11 cellular contexts compared by ENCODE assay signal in the genomic region with DNA sequence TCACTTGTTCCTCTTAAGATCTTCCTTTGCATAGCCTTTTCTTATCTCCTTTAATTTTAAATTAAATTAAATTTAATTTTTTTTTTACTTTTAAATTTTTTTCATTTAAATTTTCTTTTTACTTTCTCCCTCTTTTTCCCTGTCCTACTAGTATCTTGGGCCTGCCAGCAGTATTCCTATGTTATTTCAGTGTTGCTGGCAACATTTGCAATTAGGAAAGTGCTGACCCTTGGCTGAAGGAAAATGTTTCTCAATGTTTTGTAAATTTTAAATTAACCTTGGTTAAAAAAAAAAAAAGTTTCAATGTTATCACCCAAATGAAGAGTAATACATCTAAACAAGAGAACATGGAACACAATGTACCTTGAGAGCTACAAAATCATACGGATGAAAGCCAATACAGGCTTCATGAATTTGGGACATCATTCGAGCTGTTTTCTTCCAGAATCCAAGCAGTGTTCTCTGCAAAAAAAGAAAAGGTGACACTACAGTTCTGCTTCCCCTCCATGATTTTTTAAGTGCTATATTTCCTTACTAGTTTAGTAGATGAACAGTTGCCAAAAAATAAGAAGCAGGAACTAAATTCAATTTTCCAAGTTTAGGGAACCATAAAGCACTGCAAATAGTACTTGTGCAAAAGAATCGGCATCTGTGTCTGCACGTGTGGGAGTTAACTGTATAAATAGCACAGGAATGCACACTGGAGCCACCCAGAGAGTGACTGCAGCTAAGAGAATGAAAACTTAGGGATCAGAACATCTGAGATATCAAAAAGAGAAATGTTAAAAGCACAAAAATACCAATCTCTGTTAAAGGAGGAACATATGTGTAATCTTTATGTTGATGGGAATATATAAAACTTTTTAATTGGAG. TPM values are rescaled to one million over a fixed set of nuclear protein-coding genes. Genes with fewer than 3 reads are reported as not detected.
A peak's percentile ranks its signal among the peaks of the same experiment; 100 is the strongest.
DNase-seq lines count a peak whose midpoint lies in the region.
"Had no signal": no experiment of that assay in that cellular context is flagged by ENCODE, and none has a peak within 500 bp of the region (broad histone marks: within the 10 kb centered on the region; RNA-seq: fewer than 3 reads in every experiment).

No MANE protein-coding gene starts in this region.

- WGBS in GM23248 (ENCODE audit: low coverage in 1 of 2, low lambda C conversion rate in 2 of 2, missing lambda C conversion rate in 2 of 2), 2 experiments = 13 to 15% methylated on average over 4 of the region's 4 CpGs

- H3F3A ChIP-seq in GM23248 (ENCODE audit: insufficient read depth) = peaks cover 10% of the 10 kb centered on the region; the same call in 1 of the 2 replicates

- H3K9me3 ChIP-seq in GM23248 (ENCODE audit: low read depth) = no peaks in the 10 kb centered on the region

- H4K20me1 ChIP-seq in GM23248 (ENCODE audit: insufficient read depth) = no peaks in the 10 kb centered on the region

- DNase-seq in GM23248 = peak; percentile 63
- DNase-seq in dedifferentiated amniotic fluid mesenchymal stem cell (ENCODE audit: extremely low spot score) = peak; percentile 31
- peak; percentile 38 for DNase-seq in iris pigment epithelial cell (ENCODE audit: low read depth)
- peak; percentile 15 for DNase-seq in skeletal muscle cell (ENCODE audit: low read depth)
- no peak for DNase-seq in NCI-H2081 treated with DMSO at 0.1 percent for 48 hours (lab: John Stamatoyannopoulos, UW)
- no peak for DNase-seq in MV-4-11 (lab: John Stamatoyannopoulos, UW)
- no peak for DNase-seq in stimulated activated CD4-positive, alpha-beta T cell treated with anti-CD3 and anti-CD28 coated beads, Interleukin-12 subunit alpha, Interleukin-12 subunit beta, amount 100 ng/mL, for 4 hours
- no peak for DNase-seq in activated gamma-delta T cell treated with Interleukin-2 at 50 U/mL for 16 hours
- DNase-seq: H9; PC-9; stimulated activated CD4-positive, alpha-beta T cell treated with anti-CD3 and anti-CD28 coated beads, Interleukin-2, amount 100 ng/mL, for 24 hours had no signal

- in situ Hi-C loops in GM23248 (cut with MboI) = no loop called here

- H3K9me2 ChIP-seq in GM23248 (ENCODE audit: insufficient read depth) = no peaks in the 10 kb centered on the region

- H3K9ac ChIP-seq in GM23248 = 0 out of 2 replicates have a peak overlapping the region, but pooled peaks have one; percentile 16

- no peaks in the 10 kb centered on the region for H3K36me3 ChIP-seq in GM23248 (ENCODE audit: low read depth)

- peak overlapping the region; percentile 23 for H3K4me2 ChIP-seq in GM23248 (ENCODE audit: unreplicated experiment)
- H3K4me2 ChIP-seq: PC-9 had no signal

- no peaks in the 10 kb centered on the region for H3K79me2 ChIP-seq in GM23248 (ENCODE audit: insufficient read depth)

- H3K4me1 ChIP-seq in GM23248 (ENCODE audit: insufficient read depth) = peaks cover 10% of the 10 kb centered on the region

- no peak overlapping the region for H3K27ac ChIP-seq in GM23248
- H3K27ac ChIP-seq: PC-9 had no signal

- H2AFZ ChIP-seq in GM23248 = peak overlapping the region; percentile 60
- H2AFZ ChIP-seq: PC-9 had no signal

- no peaks in the 10 kb centered on the region for H3K27me3 ChIP-seq in GM23248 (replicated peaks; ENCODE audit: insufficient read depth)

- H3K4me3 ChIP-seq in GM23248 (peak overlapping the region; percentile 5; the same call in 1 of the 2 replicates), skeletal muscle cell (ENCODE audit: low read depth, low read length) (no peak overlapping the region)
- H3K4me3 ChIP-seq: PC-9 had no signal

RNA-seq across cellular contexts. Expression of a gene that starts 55.8 kb away (rescaled TPM):
- total RNA-seq in GM23248 (2014; rRNA removed; shearing (Covaris generic)) = 5.4 and 8.1 TPM in 2 replicates
- 3.4 and 3.8 TPM in 2 replicates for polyA plus RNA-seq in GM23248 (2016; fragmentation: Nextera tagmentation; extraction: Ambion mirVana)
- total RNA-seq: PC-9 had no signal

Comparison
In these comparisons a context has a peak if more than half of its experiments do, and no peak if none do; other contexts are left out.
1. DNase-seq: peak in GM23248 (single experiment), dedifferentiated amniotic fluid mesenchymal stem cell (single experiment), iris pigment epithelial cell (single experiment) and skeletal muscle cell (single experiment); none in NCI-H2081 treated with DMSO at 0.1 percent for 48 hours (single experiment), MV-4-11 (single experiment), stimulated activated CD4-positive, alpha-beta T cell treated with anti-CD3 and anti-CD28 coated beads, Interleukin-12 subunit alpha, Interleukin-12 subunit beta, amount 100 ng/mL, for 4 hours (single experiment) and activated gamma-delta T cell treated with Interleukin-2 at 50 U/mL for 16 hours (single experiment).